ENCODE assay signal across 8 cellular contexts in genomic region chr5:63125862-63126261, GRCh38.
A peak's percentile ranks its signal among the peaks of the same experiment; 100 is the strongest.
DNase-seq lines count a peak whose midpoint lies in the region; ATAC-seq, FAIRE-seq and TF ChIP-seq lines count a peak whose summit lies in the region.

No MANE protein-coding gene starts in this region.

- H3K4me3 ChIP-seq in Panc1 (ENCODE audit: low read depth in 2 of 2, low read length in 2 of 2) (no peak overlapping the region), foreskin fibroblast (ENCODE audit: low read depth in 1 of 2, low read length in 2 of 2) (no peak overlapping the region)

- no peak overlapping the region for H3K27ac ChIP-seq in Panc1 (ENCODE audit: low read length)

- no peaks in the 10 kb centered on the region for H3K36me3 Mint-ChIP-seq in natural killer cell

- H3K27me3 Mint-ChIP-seq in natural killer cell (ENCODE audit: low read depth in 2 of 2): no peaks in the 10 kb centered on the region

- intact Hi-C loops in Panc1 (cut with micrococcal nuclease; ENCODE audit: unreplicated experiment) (no loop called here), natural killer cell (cut with micrococcal nuclease) (no loop called here)

- no peaks in the 10 kb centered on the region for H3K27me3 ChIP-seq in Panc1 (ENCODE audit: control insufficient read depth, insufficient read depth, low read length)

- in situ Hi-C loops in Caki2 (cut with HindIII; ENCODE audit: low pct_unique_long_range_greater_than_20kb, low sequenced_read_pairs): no loop called here
- in situ Hi-C loops in Panc1 (cut with HindIII; ENCODE audit: low pct_unique_long_range_greater_than_20kb, low sequenced_read_pairs): no loop called here

- no TSS peak for BruUV-seq in Panc1 (replicated peaks; lab: Mats Ljungman, UMichigan)

- FAIRE-seq in urothelium cell line (lab: Jason Lieb, UNC): no peak

- no peak overlapping the region for H3K27ac Mint-ChIP-seq in natural killer cell

- no peaks in the 10 kb centered on the region for H3K36me3 ChIP-seq in Panc1 (ENCODE audit: control insufficient read depth, insufficient read depth, low read length)

- no peaks in the 10 kb centered on the region; the same call in 1 of the 2 replicates for H3K9me3 ChIP-seq in Panc1 (ENCODE audit: control insufficient read depth, insufficient read depth, low read depth, low read length)

- POLR2A ChIA-PET in Panc1 (lab: Charles Lee): no interaction called here

- peak; percentile 44 for DNase-seq in Caki2 (ENCODE audit: low read depth)
- DNase-seq in Panc1 (ENCODE audit: low read depth, low spot score): no peak
- peak in 1 of 2 donors; percentile 5 for DNase-seq in foreskin fibroblast
- peak; percentile 62 for DNase-seq in urothelium cell line (ENCODE audit: low spot score)
- no peak for DNase-seq in germinal center (ENCODE audit: low spot score)
- DNase-seq in natural killer cell: no peak

- no peaks in the 10 kb centered on the region for H3K4me1 ChIP-seq in Panc1 (ENCODE audit: control insufficient read depth, insufficient read depth, low read length)

- no peaks in the 10 kb centered on the region for H3K9me3 Mint-ChIP-seq in natural killer cell

- no peak overlapping the region for H3K4me3 Mint-ChIP-seq in natural killer cell

- CTCF ChIA-PET in Panc1 (lab: Charles Lee): interaction anchor here (0.5 kb wide), 1 partner anchor 663 kb away, joined by 4 read pairs; no protein-coding TSS in a partner anchor

- ATAC-seq in GM19035 (IDR thresholded peaks at IDR 0.05; ENCODE audit: unreplicated experiment): peak; percentile 80
- peak; percentile 75 for ATAC-seq in HG03135 (IDR thresholded peaks at IDR 0.05; ENCODE audit: unreplicated experiment)
- no peak for ATAC-seq in Panc1
- no peak for ATAC-seq in natural killer cell

- no peaks in the 10 kb centered on the region for H3K4me1 Mint-ChIP-seq in natural killer cell

- TF ChIP-seq CTCF in Panc1 (IDR thresholded peaks at IDR 0.05) (peak; percentile 64), foreskin fibroblast (IDR thresholded peaks at IDR 0.05; ENCODE audit: low read depth, low read length) (peak; percentile 35), natural killer cell (IDR thresholded peaks at IDR 0.05) (no peak)

Comparison
In these comparisons a context has a peak if more than half of its experiments do, and no peak if none do; other contexts are left out.
1. DNase-seq: peak in Caki2 (single experiment) and urothelium cell line (single experiment); none in Panc1 (single experiment), germinal center (single experiment) and natural killer cell (single experiment).
2. ATAC-seq: peak in GM19035 (single experiment) and HG03135 (single experiment); none in Panc1 (single experiment) and natural killer cell (0 of 3).